20 cellular contexts compared by ENCODE assay signal in genomic region chr6:155066371-155066770, GRCh38.
DNase-seq lines count a peak whose midpoint lies in the region; ATAC-seq and TF ChIP-seq lines count a peak whose summit lies in the region.
"Had no signal": no experiment of that assay in that cellular context is flagged by ENCODE, and none has a peak within 500 bp of the region (broad histone marks: within the 10 kb centered on the region; RNA-seq: fewer than 3 reads in every experiment).

No MANE protein-coding gene starts in this region.

- ATAC-seq in HG02623 (IDR thresholded peaks at IDR 0.05; ENCODE audit: unreplicated experiment): no peak

- H3K36me3 Mint-ChIP-seq in chondrocyte (ENCODE audit: low read depth): no peaks in the 10 kb centered on the region

- DNase-seq in HFF-Myc (ENCODE audit: extremely low read depth, low read depth) (peak; percentile 35), chondrocyte (ENCODE audit: low spot score) (no peak), fibroblast of villous mesenchyme (ENCODE audit: low read depth) (peak; percentile 55), NCI-H345 (lab: John Stamatoyannopoulos, UW) (no peak), midbrain (lab: John Stamatoyannopoulos, UW) (no peak)
- no peak for DNase-seq in central memory CD4-positive, alpha-beta T cell
- DNase-seq: activated B cell treated with CpG ODN at 0.5 μM for 24 hours; activated CD4-positive, alpha-beta T cell treated with anti-CD3 and anti-CD28 coated beads, Interleukin-2, amount 50 U/mL, for 48 hours; dermis blood vessel endothelial cell; NCI-H1048; NCI-H187 treated with DMSO at 0.1 percent for 48 hours; NCI-H2227 treated with DMSO at 0.1 percent for 48 hours; NCI-H774; occipital lobe; stimulated activated CD4-positive, alpha-beta T cell treated with anti-CD3 and anti-CD28 coated beads, Interleukin-4, amount 100 ng/mL, for 1 hour; stimulated activated naive CD4-positive, alpha-beta T cell; T-helper 9 cell had no signal

- H3K27me3 Mint-ChIP-seq in chondrocyte (ENCODE audit: low read depth): no peaks in the 10 kb centered on the region

- H3K9me3 Mint-ChIP-seq in chondrocyte (ENCODE audit: low read depth): peaks cover 3% of the 10 kb centered on the region
- H3K9me3 Mint-ChIP-seq: activated B cell treated with CpG ODN at 0.5 μM for 24 hours had no signal

- no peak overlapping the region for H3K4me3 Mint-ChIP-seq in chondrocyte (ENCODE audit: unreplicated experiment)
- H3K4me3 Mint-ChIP-seq: activated B cell treated with CpG ODN at 0.5 μM for 24 hours had no signal

- no peak for TF ChIP-seq CTCF in HFF-Myc (IDR thresholded peaks at IDR 0.05; ENCODE audit: low read depth, low read length, missing control alignments)
- TF ChIP-seq CTCF in chondrocyte (IDR thresholded peaks at IDR 0.05): no peak
- TF ChIP-seq CTCF in fibroblast of villous mesenchyme (IDR thresholded peaks at IDR 0.05; ENCODE audit: insufficient read depth, low read depth, low read length): no peak

- H3K27ac Mint-ChIP-seq in chondrocyte (ENCODE audit: unreplicated experiment): peak overlapping the region; percentile 76
- H3K27ac Mint-ChIP-seq: activated B cell treated with CpG ODN at 0.5 μM for 24 hours had no signal

- H3K4me3 ChIP-seq in HFF-Myc (replicated peaks; ENCODE audit: low read depth, low read length) (no peak overlapping the region), fibroblast of villous mesenchyme (ENCODE audit: low read depth, low read length) (no peak overlapping the region)
- H3K4me3 ChIP-seq: BLaER1, lung had no signal

- peaks cover 32% of the 10 kb centered on the region for H3K4me1 Mint-ChIP-seq in chondrocyte (ENCODE audit: low read depth)
- H3K4me1 Mint-ChIP-seq: activated B cell treated with CpG ODN at 0.5 μM for 24 hours had no signal

Comparison
In these comparisons a context has a peak if more than half of its experiments do, and no peak if none do; other contexts are left out.
1. DNase-seq: peak in HFF-Myc (single experiment) and fibroblast of villous mesenchyme (single experiment); none in chondrocyte (single experiment), central memory CD4-positive, alpha-beta T cell (single experiment), NCI-H345 (single experiment) and midbrain (single experiment).